In the genomic region with DNA sequence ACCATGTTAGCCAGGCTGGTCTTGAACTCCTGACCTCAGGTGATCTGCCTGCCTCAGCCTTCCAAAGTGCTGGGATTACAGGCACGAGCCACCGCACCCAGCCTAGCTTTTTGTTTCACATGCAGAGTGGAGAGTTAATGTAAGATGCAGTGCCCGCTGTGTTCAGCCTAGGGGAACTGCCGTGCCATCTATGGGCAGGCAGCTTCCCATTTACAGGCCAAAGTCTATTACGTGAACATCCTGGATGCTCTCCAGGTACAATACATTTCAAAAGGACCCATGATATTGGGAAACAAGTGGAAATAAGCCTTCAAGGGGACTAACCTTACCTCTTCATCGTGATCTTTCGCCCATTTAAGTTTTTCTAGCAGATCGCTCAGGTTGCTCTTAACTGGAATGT, we compare ENCODE assay signal across 34 cellular contexts.
"Had no signal": no experiment of that assay in that cellular context is flagged by ENCODE, and none has a peak within 500 bp of the region (broad histone marks: within the 10 kb centered on the region; RNA-seq: fewer than 3 reads in every experiment).

No MANE protein-coding gene starts in this region.

- H3K4me3 ChIP-seq: MG63 had no signal

- DNase-seq: Karpas-422, Kasumi-1, MG63, MM.1S, MV-4-11, NCI-H1048, NCI-H1092, NCI-H1092 treated with DMSO at 0.1 percent for 48 hours, NCI-H1105, NCI-H1105 treated with DMSO at 0.1 percent for 48 hours, NCI-H1417, NCI-H1417 treated with DMSO at 0.1 percent for 48 hours, NCI-H1436, NCI-H1436 treated with DMSO at 0.1 percent for 48 hours, NCI-H146, NCI-H1694, NCI-H1694 treated with DMSO at 0.1 percent for 48 hours, NCI-H187, NCI-H187 treated with DMSO at 0.1 percent for 48 hours, NCI-H1930, NCI-H2029, NCI-H2029 treated with DMSO at 0.1 percent for 48 hours, NCI-H2081, NCI-H2081 treated with DMSO at 0.1 percent for 48 hours, NCI-H2107, NCI-H2171, NCI-H2171 treated with DMSO at 0.1 percent for 48 hours, NCI-H2227 treated with DMSO at 0.1 percent for 48 hours, NCI-H226, NCI-H345, NCI-H446, NCI-H446 treated with DMSO at 0.1 percent for 48 hours, NCI-H510A, NCI-H510A treated with DMSO at 0.1 percent for 48 hours had no signal

- H3K9me3 ChIP-seq: MG63 had no signal

- H3K27me3 ChIP-seq: MG63 had no signal
